23 cellular contexts compared by ENCODE assay signal in the genomic region with DNA sequence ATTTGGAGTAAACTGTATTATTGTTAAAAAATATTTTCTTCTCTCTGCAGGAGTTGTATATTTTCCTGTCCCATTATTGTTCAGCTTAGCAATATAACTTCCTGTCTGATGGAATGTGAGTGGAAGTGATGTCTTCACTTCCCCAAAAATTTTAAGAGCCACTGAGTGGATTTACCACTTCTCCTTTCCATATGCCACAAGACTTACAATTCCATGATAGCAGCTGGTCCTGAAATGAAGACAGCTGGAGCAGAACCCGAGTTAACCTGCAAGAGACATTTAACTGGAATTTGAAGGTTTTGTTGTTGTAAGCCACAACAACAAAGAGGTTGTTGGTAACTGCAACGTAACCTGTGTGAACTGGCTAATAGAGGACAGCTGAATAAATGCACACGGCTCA. TPM values are rescaled to one million over a fixed set of nuclear protein-coding genes. Genes with fewer than 3 reads are reported as not detected.
DNase-seq lines count a peak whose midpoint lies in the region; ATAC-seq, FAIRE-seq and TF ChIP-seq lines count a peak whose summit lies in the region.
"Had no signal": no experiment of that assay in that cellular context is flagged by ENCODE, and none has a peak within 500 bp of the region (broad histone marks: within the 10 kb centered on the region; RNA-seq: fewer than 3 reads in every experiment).

No MANE protein-coding gene starts in this region.

- TF ChIP-seq RAD21 in K562 (CRISPR knock-in tag; conservative IDR thresholded peaks at IDR 0.05 in 1 of 2, IDR thresholded peaks at IDR 0.05 in 1 of 2), result no peak

- no peaks in the 10 kb centered on the region for H3K27me3 ChIP-seq in right cardiac atrium (ENCODE audit: control insufficient read depth, insufficient read depth)
- no peaks in the 10 kb centered on the region for H3K27me3 ChIP-seq in K562 (ENCODE audit: control insufficient read depth in 2 of 2, insufficient read depth in 2 of 2, low read length in 2 of 2)

- no peak overlapping the region for H3K4me2 ChIP-seq in K562 (ENCODE audit: insufficient read depth, low read length)
- no peak overlapping the region for H3K4me2 ChIP-seq in OCI-LY7 (ENCODE audit: low read length)
- H3K4me2 ChIP-seq: A549 had no signal

- no peaks in the 10 kb centered on the region for H3K9me1 ChIP-seq in K562 (ENCODE audit: control insufficient read depth, insufficient read depth, low read length)

- intact Hi-C loops in left ventricle myocardium superior (cut with micrococcal nuclease), result no loop called here
- intact Hi-C loops in right cardiac atrium (cut with DNase I), result no loop called here
- intact Hi-C loops in K562 (cut with micrococcal nuclease), result no loop called here
- intact Hi-C loops in OCI-LY7 (cut with micrococcal nuclease; ENCODE audit: unreplicated experiment), result no loop called here

- no peaks in the 10 kb centered on the region for H3K9me3 ChIP-seq in right cardiac atrium (ENCODE audit: control insufficient read depth, low read length)
- H3K9me3 ChIP-seq in K562 (replicated peaks; ENCODE audit: control insufficient read depth, insufficient read depth, low read depth, low read length), result no peaks in the 10 kb centered on the region
- no peaks in the 10 kb centered on the region for H3K9me3 ChIP-seq in OCI-LY7 (ENCODE audit: low read length)
- H3K9me3 ChIP-seq: A549 had no signal

- H3K4me3 ChIP-seq in right cardiac atrium (ENCODE audit: low read length), result no peak overlapping the region
- no peak overlapping the region for H3K4me3 ChIP-seq in K562
- H3K4me3 ChIP-seq in OCI-LY7 (ENCODE audit: low read depth, low read length, poor library complexity, severe bottlenecking), result no peak overlapping the region
- H3K4me3 ChIP-seq: A549 had no signal

- no peaks in the 10 kb centered on the region for H3K9me2 ChIP-seq in OCI-LY7 (ENCODE audit: insufficient read depth, low read length)

- no peak overlapping the region for H3K27ac ChIP-seq in right cardiac atrium (ENCODE audit: low read length)
- no peak overlapping the region for H3K27ac ChIP-seq in K562 (ENCODE audit: extremely low read depth, low read depth, low read length)
- no peak overlapping the region for H3K27ac ChIP-seq in OCI-LY7 (ENCODE audit: low read depth, low read length, poor library complexity, severe bottlenecking)
- H3K27ac ChIP-seq: A549 had no signal

- ATAC-seq in left ventricle myocardium superior (peak; percentile 33), right cardiac atrium (no peak), K562 (no peak), HG02678 (IDR thresholded peaks at IDR 0.05; ENCODE audit: unreplicated experiment) (no peak), HG03342 (IDR thresholded peaks at IDR 0.05; ENCODE audit: unreplicated experiment) (no peak)
- ATAC-seq: A549; CD8-positive, alpha-beta T cell had no signal

- TF ChIP-seq POLR2A in K562 (conservative IDR thresholded peaks at IDR 0.05), result no peak

- no peak for FAIRE-seq in K562 (lab: Jason Lieb, UNC)
- FAIRE-seq in GM19239 (lab: Jason Lieb, UNC), result no peak
- FAIRE-seq: A549, kidney had no signal

- WGBS in right cardiac atrium, result 74% methylated on average over 3 of the region's 3 CpGs
- WGBS in K562 (ENCODE audit: insufficient coverage, low coverage, missing lambda C conversion rate), result 31% methylated on average over 3 of the region's 3 CpGs

- in situ Hi-C loops in K562 (cut with MboI), result no loop called here

- DNase-seq in left ventricle myocardium superior (no peak), right cardiac atrium (no peak), NOMO-1 treated with DMSO at 0.1 percent for 48 hours (lab: John Stamatoyannopoulos, UW; ENCODE audit: unreplicated experiment) (peak; percentile 87), K562 (ENCODE audit: extremely low read depth in 1 of 4, low spot score in 3 of 4) (no peak), GM19239 (ENCODE audit: insufficient read length, low spot score) (no peak), OCI-LY7 (ENCODE audit: low spot score) (no peak)
- DNase-seq: activated CD4-positive, alpha-beta T cell treated with anti-CD3 and anti-CD28 coated beads for 4 hours; activated CD8-positive, alpha-beta memory T cell treated with anti-CD3 and anti-CD28 coated beads, Interleukin-2, amount 50 U/mL, for 48 hours; activated naive CD4-positive, alpha-beta T cell; aorta; CD8-positive, alpha-beta T cell; cerebellar nuclear complex; EL; endodermal cell; kidney; NCI-H1417; NCI-H226; retina; stimulated activated naive CD8-positive, alpha-beta T cell treated with anti-CD3 and anti-CD28 coated beads, Interleukin-15, amount 100 ng/mL, for 72 hours; T1000 had no signal

- POLR2A ChIA-PET in K562 (lab: Yijun Ruan, JAX) (no interaction called here), OCI-LY7 (lab: Charles Lee) (interaction anchor here (0.7 kb wide), 1 partner anchor 104 kb away, joined by 3 read pairs; no protein-coding TSS in a partner anchor)

- TF ChIP-seq CTCF in K562 (IDR thresholded peaks at IDR 0.05 in 2 of 3, conservative IDR thresholded peaks at IDR 0.05 in 1 of 3; ENCODE audit: insufficient read depth in 2 of 3, low read depth in 1 of 3, low read length in 3 of 3) (no peak), OCI-LY7 (conservative IDR thresholded peaks at IDR 0.05; ENCODE audit: low read length) (no peak)

- H3K9ac ChIP-seq in K562 (ENCODE audit: insufficient read depth in 1 of 2, low read depth in 2 of 2, low read length in 2 of 2), result no peak overlapping the region

- CTCF ChIA-PET in K562 (lab: Yijun Ruan, JAX; ENCODE audit: low intra/inter-chr PET ratio) (no interaction called here), OCI-LY7 (lab: Charles Lee; ENCODE audit: unreplicated experiment) (no interaction called here)

- no peaks in the 10 kb centered on the region for H3K79me2 ChIP-seq in K562 (ENCODE audit: control insufficient read depth, insufficient read depth, low read length)
- no peaks in the 10 kb centered on the region for H3K79me2 ChIP-seq in OCI-LY7 (ENCODE audit: insufficient read depth, low read depth, low read length)

- no TSS peak for BruUV-seq in K562 (replicated peaks; lab: Mats Ljungman, UMichigan)
- no TSS peak for BruUV-seq in OCI-LY7 (replicated peaks; lab: Mats Ljungman, UMichigan)

- no peaks in the 10 kb centered on the region for H3K4me1 ChIP-seq in right cardiac atrium (ENCODE audit: control insufficient read depth, insufficient read depth, low read length)
- no peaks in the 10 kb centered on the region for H3K4me1 ChIP-seq in K562 (replicated peaks in 1 of 2; ENCODE audit: control insufficient read depth in 2 of 2, insufficient read depth in 2 of 2, low read length in 2 of 2)
- no peaks in the 10 kb centered on the region for H3K4me1 ChIP-seq in OCI-LY7 (ENCODE audit: insufficient read depth, low read length, poor library complexity, severe bottlenecking)
- H3K4me1 ChIP-seq: A549 had no signal

- H2AFZ ChIP-seq in K562 (ENCODE audit: low read depth, low read length) (peak overlapping the region; percentile 38; the same call in 1 of the 2 replicates), OCI-LY7 (ENCODE audit: low read length) (no peak overlapping the region)

- TF ChIP-seq EP300 in K562 (IDR thresholded peaks at IDR 0.05; ENCODE audit: low read length), result no peak

- H4K20me1 ChIP-seq in K562 (replicated peaks; ENCODE audit: control insufficient read depth, insufficient read depth, low read length), result no peaks in the 10 kb centered on the region
- H4K20me1 ChIP-seq in OCI-LY7 (ENCODE audit: insufficient read depth, low read length), result no peaks in the 10 kb centered on the region

- H3K36me3 ChIP-seq in K562 (ENCODE audit: control insufficient read depth, insufficient read depth, low read length) (no peaks in the 10 kb centered on the region), OCI-LY7 (ENCODE audit: insufficient read depth, low read length) (no peaks in the 10 kb centered on the region)

RNA-seq across cellular contexts. Expression of a gene that starts 23.4 kb away (rescaled TPM):
- 116 TPM for total RNA-seq in left ventricle myocardium superior
- 10 to 100 TPM; 51.2 to 69.4 (median 63.6) TPM for total RNA-seq in right cardiac atrium
- 28.3 TPM for polyA plus RNA-seq in right cardiac atrium
- 4.4 and 10.2 TPM in 2 replicates for total RNA-seq in K562 (2011; cell fraction: chromatin; rRNA removed; ENCODE audit: low replicate concordance)
- total RNA-seq in K562 (2011; cell fraction: nucleolus; rRNA removed), result 3.3 and 5.4 TPM in 2 replicates
- 4.2 and 4.5 TPM in 2 replicates for total RNA-seq in K562 (2011; cell fraction: nucleoplasm; rRNA removed)
- 6.4 and 8.5 TPM in 2 replicates for total RNA-seq in K562 (2014; rRNA removed)
- 8.7 and 9.1 TPM in 2 replicates for total RNA-seq in K562 (2014; rRNA removed; fragmentation: Illumina TruSeq; extraction: Trizol)
- 8.0 and 8.9 TPM in 2 replicates for total RNA-seq in K562 (2015; rRNA removed; fragmentation: Illumina TruSeq; extraction: Trizol)
- 10.7 and 12.3 TPM in 2 replicates for total RNA-seq in K562 (2021)
- polyA plus RNA-seq in K562 (2011; rRNA removed), result 2.2 and 7.0 TPM in 2 replicates
- polyA plus RNA-seq in K562 (2011; cell fraction: cytosol; rRNA removed), result 0.84 and 3.8 TPM in 2 replicates
- 2.0 and 9.5 TPM in 2 replicates for polyA plus RNA-seq in K562 (2011; cell fraction: nucleus; rRNA removed)
- polyA plus RNA-seq in K562 (2012), result 3.3 and 5.5 TPM in 2 replicates
- polyA plus RNA-seq in K562 (2014; fragmentation: Illumina TruSeq; extraction: Trizol), result 8.0 and 10.0 TPM in 2 replicates
- polyA plus RNA-seq in K562 (2014; fragmentation: Nextera tagmentation; extraction: Ambion mirVana), result 1 to 10 TPM; 2.8 to 2.9 TPM
- polyA plus RNA-seq in K562 (2014; rRNA removed), result 5.5 and 6.4 TPM in 2 replicates
- 2.5 and 13.1 TPM in 2 replicates for polyA minus RNA-seq in K562 (2011; rRNA and poly(A)+ RNA removed)
- polyA minus RNA-seq in K562 (2011; cell fraction: cytosol; rRNA and poly(A)+ RNA removed), result 2.1 and 8.5 TPM in 2 replicates
- 1.6 and 4.8 TPM in 2 replicates for polyA minus RNA-seq in K562 (2011; cell fraction: nucleus; rRNA and poly(A)+ RNA removed)
- 24.3 TPM in 2 replicates for total RNA-seq in OCI-LY7 (2014; rRNA removed; shearing (Covaris generic))
- total RNA-seq in OCI-LY7 (2022), result 21.7 and 22.6 TPM in 2 replicates

RNA-seq across cellular contexts. Expression of a gene that starts 32.3 kb away (rescaled TPM):
- total RNA-seq in left ventricle myocardium superior (129 TPM), right cardiac atrium (100 to 1,000 TPM; 128 to 157 (median 138) TPM), K562 (2014; rRNA removed) (27.2 and 32.6 TPM in 2 replicates), K562 (2014; rRNA removed; fragmentation: Illumina TruSeq; extraction: Trizol) (65.8 and 66.8 TPM in 2 replicates), K562 (2015; rRNA removed; fragmentation: Illumina TruSeq; extraction: Trizol) (63.4 and 65.0 TPM in 2 replicates), K562 (2021) (43.3 and 49.0 TPM in 2 replicates), OCI-LY7 (2022) (69.6 and 81.3 TPM in 2 replicates)
- polyA plus RNA-seq in right cardiac atrium (162 TPM), K562 (2011; rRNA removed) (99.5 and 116 TPM in 2 replicates), K562 (2014; fragmentation: Illumina TruSeq; extraction: Trizol) (44.5 and 48.5 TPM in 2 replicates), K562 (2014; fragmentation: Nextera tagmentation; extraction: Ambion mirVana) (100 to 1,000 TPM; 111 to 112 TPM), K562 (2014; rRNA removed) (47.6 TPM in 2 replicates)
- 4.0 and 10.8 TPM in 2 replicates for total RNA-seq in K562 (2011; cell fraction: chromatin; rRNA removed; ENCODE audit: low replicate concordance)
- total RNA-seq in K562 (2011; cell fraction: nucleolus; rRNA removed), result 7.1 and 9.5 TPM in 2 replicates
- total RNA-seq in K562 (2011; cell fraction: nucleoplasm; rRNA removed), result 15.0 and 29.1 TPM in 2 replicates
- polyA plus RNA-seq in K562 (2011; cell fraction: cytosol; rRNA removed), result 13.6 and 16.7 TPM in 2 replicates
- 15.3 and 28.1 TPM in 2 replicates for polyA plus RNA-seq in K562 (2011; cell fraction: nucleus; rRNA removed)
- polyA plus RNA-seq in K562 (2012), result 105 and 123 TPM in 2 replicates
- polyA minus RNA-seq in K562 (2011; rRNA and poly(A)+ RNA removed), result 6.9 and 7.4 TPM in 2 replicates
- 2.4 and 6.3 TPM in 2 replicates for polyA minus RNA-seq in K562 (2011; cell fraction: cytosol; rRNA and poly(A)+ RNA removed)
- 3.0 and 8.1 TPM in 2 replicates for polyA minus RNA-seq in K562 (2011; cell fraction: nucleus; rRNA and poly(A)+ RNA removed)
- total RNA-seq in OCI-LY7 (2014; rRNA removed; shearing (Covaris generic)), result 30.6 and 87.6 TPM in 2 replicates

RNA-seq across cellular contexts. Expression of a gene that starts 44.3 kb away (rescaled TPM):
- total RNA-seq in left ventricle myocardium superior, result 23.7 TPM
- 10 to 100 TPM; 16.2 to 25.4 (median 16.6) TPM for total RNA-seq in right cardiac atrium
- polyA plus RNA-seq in right cardiac atrium, result 26.8 TPM
- total RNA-seq in K562 (2011; cell fraction: chromatin; rRNA removed; ENCODE audit: low replicate concordance), result 13.7 and 33.4 TPM in 2 replicates
- 5.7 and 8.3 TPM in 2 replicates for total RNA-seq in K562 (2011; cell fraction: nucleolus; rRNA removed)
- total RNA-seq in K562 (2011; cell fraction: nucleoplasm; rRNA removed), result 9.9 and 13.1 TPM in 2 replicates
- total RNA-seq in K562 (2014; rRNA removed), result 40.2 and 42.2 TPM in 2 replicates
- 79.1 and 95.7 TPM in 2 replicates for total RNA-seq in K562 (2014; rRNA removed; fragmentation: Illumina TruSeq; extraction: Trizol)
- total RNA-seq in K562 (2015; rRNA removed; fragmentation: Illumina TruSeq; extraction: Trizol), result 78.0 and 85.4 TPM in 2 replicates
- 46.3 and 53.7 TPM in 2 replicates for total RNA-seq in K562 (2021)
- polyA plus RNA-seq in K562 (2011; rRNA removed), result 51.9 and 89.1 TPM in 2 replicates
- 20.6 and 29.5 TPM in 2 replicates for polyA plus RNA-seq in K562 (2011; cell fraction: cytosol; rRNA removed)
- polyA plus RNA-seq in K562 (2011; cell fraction: nucleus; rRNA removed), result 11.0 and 18.0 TPM in 2 replicates
- 39.0 and 52.0 TPM in 2 replicates for polyA plus RNA-seq in K562 (2012)
- 84.4 and 108 TPM in 2 replicates for polyA plus RNA-seq in K562 (2014; fragmentation: Illumina TruSeq; extraction: Trizol)
- polyA plus RNA-seq in K562 (2014; fragmentation: Nextera tagmentation; extraction: Ambion mirVana), result 100 to 1,000 TPM; 108 to 112 TPM
- 75.2 and 83.8 TPM in 2 replicates for polyA plus RNA-seq in K562 (2014; rRNA removed)
- 53.2 and 67.8 TPM in 2 replicates for polyA minus RNA-seq in K562 (2011; rRNA and poly(A)+ RNA removed)
- polyA minus RNA-seq in K562 (2011; cell fraction: cytosol; rRNA and poly(A)+ RNA removed), result 13.2 and 16.6 TPM in 2 replicates
- polyA minus RNA-seq in K562 (2011; cell fraction: nucleus; rRNA and poly(A)+ RNA removed), result 5.1 and 12.9 TPM in 2 replicates
- 34.7 and 39.6 TPM in 2 replicates for total RNA-seq in OCI-LY7 (2014; rRNA removed; shearing (Covaris generic))
- 45.0 and 49.5 TPM in 2 replicates for total RNA-seq in OCI-LY7 (2022)
